Comparison of ENCODE assay signal across 12 cellular contexts in the genomic region with DNA sequence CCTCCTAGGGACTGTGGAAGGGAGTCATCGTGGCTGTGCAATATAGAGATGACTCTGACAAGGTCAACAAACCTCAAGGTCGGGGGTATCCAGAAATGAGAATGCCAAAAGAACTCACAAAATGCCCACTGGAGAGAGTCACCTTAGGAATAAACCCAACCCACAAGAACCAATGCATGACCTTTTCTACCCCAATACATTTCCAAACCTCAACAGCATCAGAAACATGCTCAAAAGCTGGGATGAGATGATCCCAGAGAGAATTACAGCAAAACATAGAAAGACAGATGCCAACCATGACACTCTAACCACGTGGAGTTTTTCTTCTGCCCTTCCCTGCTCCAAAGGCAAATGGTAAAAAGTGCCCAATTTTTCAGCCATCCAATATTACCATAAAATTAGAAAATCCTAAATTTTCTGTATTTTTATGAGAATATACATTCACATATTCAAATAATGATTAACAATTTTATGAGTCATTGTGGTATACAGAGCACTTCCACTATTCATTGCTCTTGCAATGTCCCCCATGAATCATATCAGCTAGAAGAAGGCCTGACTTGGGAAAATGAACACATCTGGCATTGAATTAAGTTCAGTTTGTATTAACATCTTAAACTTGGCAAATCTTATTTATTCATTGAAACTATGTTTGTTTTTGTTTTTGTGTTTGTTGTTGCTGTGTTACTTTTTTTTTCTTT.
A peak's percentile ranks its signal among the peaks of the same experiment; 100 is the strongest.
DNase-seq lines count a peak whose midpoint lies in the region; ATAC-seq, FAIRE-seq and TF ChIP-seq lines count a peak whose summit lies in the region.
"Had no signal": no experiment of that assay in that cellular context is flagged by ENCODE, and none has a peak within 500 bp of the region (broad histone marks: within the 10 kb centered on the region; RNA-seq: fewer than 3 reads in every experiment).

No MANE protein-coding gene starts in this region.

- TF ChIP-seq CTCF in bronchial epithelial cell (IDR thresholded peaks at IDR 0.05; ENCODE audit: insufficient read depth, low read length, severe bottlenecking): no peak
- no peak for TF ChIP-seq CTCF in progenitor cell of endocrine pancreas (IDR thresholded peaks at IDR 0.05; ENCODE audit: unreplicated experiment)

- no peak for FAIRE-seq in bronchial epithelial cell (lab: Jason Lieb, UNC)

- H3K27me3 Mint-ChIP-seq in progenitor cell of endocrine pancreas: no peaks in the 10 kb centered on the region
- peaks cover 0 to under 1% (median 0%) of the 10 kb centered on the region in 3 donors for H3K27me3 Mint-ChIP-seq in immature natural killer cell (ENCODE audit: low read depth in 3 of 3)

- H3K4me1 Mint-ChIP-seq in progenitor cell of endocrine pancreas (ENCODE audit: low read depth): peaks cover 40% of the 10 kb centered on the region
- no peaks in the 10 kb centered on the region for H3K4me1 Mint-ChIP-seq in immature natural killer cell

- DNase-seq in bronchial epithelial cell (ENCODE audit: low read depth) (peak; percentile 92), progenitor cell of endocrine pancreas (ENCODE audit: low spot score, unreplicated experiment) (no peak), immature natural killer cell (no peak), left lobe of liver (ENCODE audit: low spot score) (no peak)
- DNase-seq in activated CD4-positive, alpha-beta T cell treated with anti-CD3 and anti-CD28 coated beads for 48 hours: no peak
- DNase-seq: DMS79 treated with DMSO at 0.1 percent for 48 hours, MV-4-11, T1000 had no signal

- H3K27me3 ChIP-seq in bronchial epithelial cell (ENCODE audit: control insufficient read depth, insufficient read depth, low read length): no peaks in the 10 kb centered on the region

- no peaks in the 10 kb centered on the region for H3K36me3 ChIP-seq in bronchial epithelial cell (ENCODE audit: control insufficient read depth, insufficient read depth, low read length)

- H3K4me3 ChIP-seq in bronchial epithelial cell (ENCODE audit: low read depth, low read length): no peak overlapping the region

- H3K4me3 Mint-ChIP-seq in progenitor cell of endocrine pancreas (ENCODE audit: low read depth): no peak overlapping the region
- no peak overlapping the region for H3K4me3 Mint-ChIP-seq in immature natural killer cell
- H3K4me3 Mint-ChIP-seq: nephron had no signal

- H3K36me3 Mint-ChIP-seq in progenitor cell of endocrine pancreas (ENCODE audit: insufficient read depth) (peaks cover 1% of the 10 kb centered on the region), immature natural killer cell (no peaks in the 10 kb centered on the region)

- ATAC-seq in GM18907 (IDR thresholded peaks at IDR 0.05; ENCODE audit: unreplicated experiment) (peak; percentile 88), HG03460 (IDR thresholded peaks at IDR 0.05; ENCODE audit: unreplicated experiment) (peak; percentile 60), left lobe of liver (no peak), GM21576 (IDR thresholded peaks at IDR 0.05; ENCODE audit: unreplicated experiment) (no peak)

- H3K9me3 Mint-ChIP-seq in progenitor cell of endocrine pancreas (ENCODE audit: low read depth) (peaks cover 24% of the 10 kb centered on the region), immature natural killer cell (peaks cover 0 to 26% (median 7%) of the 10 kb centered on the region in 6 donors)

- H3K27ac Mint-ChIP-seq in progenitor cell of endocrine pancreas: peak overlapping the region; percentile 33
- no peak overlapping the region for H3K27ac Mint-ChIP-seq in immature natural killer cell
- H3K27ac Mint-ChIP-seq: nephron had no signal

Comparison
In these comparisons a context has a peak if more than half of its experiments do, and no peak if none do; other contexts are left out.
1. ATAC-seq: peak in GM18907 (single experiment) and HG03460 (single experiment); none in left lobe of liver (single experiment) and GM21576 (single experiment).